In genomic region chr5:150778517-150779396, GRCh38 we compare ENCODE assay signal across 8 cellular contexts. TPM values are rescaled to one million over a fixed set of nuclear protein-coding genes. Genes with fewer than 3 reads are reported as not detected.
A peak's percentile ranks its signal among the peaks of the same experiment; 100 is the strongest.
DNase-seq lines count a peak whose midpoint lies in the region; ATAC-seq and TF ChIP-seq lines count a peak whose summit lies in the region.

Gene SMIM3 (plus strand): TSS chr5:150778757. CDS start chr5:150795441, 16,684 bp downstream.

- BruUV-seq in HCT116 (replicated peaks; lab: Mats Ljungman, UMichigan), result TSS peak; percentile 33

- peak within 1 kb of the TSS; percentile 94 for H3K4me2 ChIP-seq in HCT116 (ENCODE audit: low read length)

- peaks cover 42 to 58% of the 10 kb centered on the region in 2 experiments for H3K4me1 ChIP-seq in HCT116 (ENCODE audit: control insufficient read depth in 1 of 2, insufficient read depth in 2 of 2, low read length in 2 of 2)
- H3K4me1 ChIP-seq in effector memory CD4-positive, alpha-beta T cell (ENCODE audit: control insufficient read depth, insufficient read depth, low read length, poor library complexity, severe bottlenecking), result peaks cover 24% of the 10 kb centered on the region

- TF ChIP-seq RAD21 in HCT116 (IDR thresholded peaks at IDR 0.05; ENCODE audit: low read depth), result no peak

- peak in 2 of 3 experiments; percentile 56 to 62; a peak in 4 of 6 replicates for TF ChIP-seq CTCF in HCT116 (IDR thresholded peaks at IDR 0.05 in 2 of 3, conservative IDR thresholded peaks at IDR 0.05 in 1 of 3; ENCODE audit: borderline replicate concordance in 1 of 3, insufficient read depth in 1 of 3, low read depth in 2 of 3, low read length in 2 of 3)

- no peaks in the 10 kb centered on the region for H3K9me3 ChIP-seq in HCT116 (ENCODE audit: control insufficient read depth in 1 of 2, insufficient read depth in 1 of 2, low read depth in 1 of 2, low read length in 2 of 2)
- H3K9me3 ChIP-seq in effector memory CD4-positive, alpha-beta T cell (ENCODE audit: control insufficient read depth, low read length), result no peaks in the 10 kb centered on the region

- H3K36me3 ChIP-seq in HCT116 (ENCODE audit: control insufficient read depth in 1 of 2, insufficient read depth in 2 of 2, low read length in 2 of 2), result no peaks in the 10 kb centered on the region
- H3K36me3 ChIP-seq in effector memory CD4-positive, alpha-beta T cell (ENCODE audit: control insufficient read depth, insufficient read depth, low read length), result no peaks in the 10 kb centered on the region

- no peaks in the 10 kb centered on the region for H3K27me3 ChIP-seq in HCT116 (ENCODE audit: insufficient read depth, low read length)
- no peaks in the 10 kb centered on the region for H3K27me3 ChIP-seq in effector memory CD4-positive, alpha-beta T cell (replicated peaks; ENCODE audit: control insufficient read depth, insufficient read depth, low read length, poor library complexity, severe bottlenecking)

- peaks cover 42% of the 10 kb centered on the region; the same call in 1 of the 2 replicates for H3K79me2 ChIP-seq in HCT116 (ENCODE audit: insufficient read depth, low read length)

- CTCF ChIA-PET in HCT116 (lab: Charles Lee), result interaction anchor here (0.7 to 1.4 kb wide), 2 partner anchors 23 to 329 kb away, joined by 3 read pairs; partner anchors contain the start of gene RPS14

- DNase-seq in EH (ENCODE audit: low read depth), result peak; percentile 80
- DNase-seq in HCT116 (ENCODE audit: low read depth, low spot score), result no peak
- peak; percentile 61 for DNase-seq in NCI-H69 (lab: John Stamatoyannopoulos, UW)
- peak; percentile 42 to 50 for DNase-seq in activated CD8-positive, alpha-beta memory T cell treated with anti-CD3 and anti-CD28 coated beads for 1 hour (ENCODE audit: extremely low read depth in 1 of 2, low read depth in 1 of 2)
- DNase-seq in effector memory CD4-positive, alpha-beta T cell, result peak; percentile 38 to 48 (median 45)
- peak; percentile 75 for DNase-seq in medulla oblongata (ENCODE audit: extremely low spot score)
- peak; percentile 55 to 57 for DNase-seq in stimulated activated CD8-positive, alpha-beta memory T cell treated with anti-CD3 and anti-CD28 coated beads, Interleukin-15, amount 100 ng/mL, for 48 hours (ENCODE audit: low read depth in 2 of 2)
- DNase-seq in NCI-H1436 treated with DMSO at 0.1 percent for 48 hours (lab: John Stamatoyannopoulos, UW), result no peak

- RAD21 ChIA-PET in HCT116 (lab: Charles Lee; ENCODE audit: low non-redundant PET in 1 of 2, low total read pairs in 2 of 2, uncharacterized antibody in 2 of 2, unreplicated experiment in 2 of 2), result interaction anchor here in 1 of 2 experiments (0.6 to 1.2 kb wide), 2 partner anchors 78 to 928 kb away, joined by 3 read pairs; partner anchors contain the start of gene RBM22

- H4K20me1 ChIP-seq in HCT116 (ENCODE audit: insufficient read depth), result no peaks in the 10 kb centered on the region

- H3K9ac ChIP-seq in HCT116 (ENCODE audit: low read length), result peak within 1 kb of the TSS; percentile 73

- peak within 1 kb of the TSS; percentile 74 to 85 for H3K4me3 ChIP-seq in HCT116 (replicated peaks in 1 of 2; ENCODE audit: low read depth in 1 of 2, low read length in 2 of 2)
- peak within 1 kb of the TSS; percentile 86 for H3K4me3 ChIP-seq in effector memory CD4-positive, alpha-beta T cell (ENCODE audit: insufficient read depth, low read depth, low read length, poor library complexity, severe bottlenecking)

- H3K9me2 ChIP-seq in HCT116 (ENCODE audit: insufficient read depth), result no peaks in the 10 kb centered on the region

- POLR2A ChIA-PET in HCT116 (lab: Charles Lee), result interaction anchor here (1.0 to 2.5 kb wide), 5 partner anchors 9 to 23 kb away, joined by 3 to 9 read pairs (median 4); partner anchors contain the start of gene DCTN4

- intact Hi-C loops in HCT116 (cut with micrococcal nuclease), result loop anchor here (2.0 to 5.0 kb wide), 2 partner anchors 20 to 216 kb away; partner anchors contain the start of gene DCTN4

- H2AFZ ChIP-seq in HCT116 (ENCODE audit: low read depth, low read length, poor library complexity, severe bottlenecking), result peak within 1 kb of the TSS; percentile 72

- peak; percentile 70 for TF ChIP-seq POLR2A in HCT116 (IDR thresholded peaks at IDR 0.05; ENCODE audit: borderline replicate concordance, extremely low read depth, insufficient read depth, insufficient read length)

- peak within 1 kb of the TSS; percentile 89 for H3K27ac ChIP-seq in HCT116 (ENCODE audit: low read depth, low read length)
- peak within 1 kb of the TSS; percentile 75 for H3K27ac ChIP-seq in effector memory CD4-positive, alpha-beta T cell (ENCODE audit: insufficient read depth, low read length, poor library complexity, severe bottlenecking)

- ATAC-seq in HCT116, result peak; percentile 85

TF ChIP-seq in HCT116, 20 proteins besides CTCF, POLR2A, EP300 and RAD21:
- peak; percentile 93 for TF ChIP-seq POLR2AphosphoS5 (IDR thresholded peaks at IDR 0.05; ENCODE audit: low read depth, low read length)
- peak; percentile 21; the same call in 1 of the 2 replicates for TF ChIP-seq ZFX (IDR thresholded peaks at IDR 0.05)
- no peak for TF ChIP-seq YY1 (IDR thresholded peaks at IDR 0.05; ENCODE audit: extremely low read depth, insufficient replicate concordance, low read depth, low read length)

RNA-seq across cellular contexts. Expression of gene SMIM3, which starts in this region (rescaled TPM):
- 35.4 TPM for total RNA-seq in HCT116 (2021; ENCODE audit: unreplicated experiment)
- 25.0 and 29.9 TPM in 2 replicates for polyA plus RNA-seq in HCT116 (2012)

Comparison
In these comparisons a context has a peak if more than half of its experiments do, and no peak if none do; other contexts are left out.
1. DNase-seq: peak in EH (single experiment), NCI-H69 (single experiment), activated CD8-positive, alpha-beta memory T cell treated with anti-CD3 and anti-CD28 coated beads for 1 hour (2 of 2), effector memory CD4-positive, alpha-beta T cell (3 of 3), medulla oblongata (single experiment) and stimulated activated CD8-positive, alpha-beta memory T cell treated with anti-CD3 and anti-CD28 coated beads, Interleukin-15, amount 100 ng/mL, for 48 hours (2 of 2); none in HCT116 (single experiment) and NCI-H1436 treated with DMSO at 0.1 percent for 48 hours (single experiment).